Comparison of ENCODE assay signal across 8 cellular contexts in genomic region chr12:88553941-88554658, GRCh38. TPM values are rescaled to one million over a fixed set of nuclear protein-coding genes. Genes with fewer than 3 reads are reported as not detected.
A peak's percentile ranks its signal among the peaks of the same experiment; 100 is the strongest.
DNase-seq lines count a peak whose midpoint lies in the region; TF ChIP-seq lines count a peak whose summit lies in the region.

No MANE protein-coding gene starts in this region.

- H3K36me3 Mint-ChIP-seq in T-helper 2 cell treated with Interferon-gamma antibody and Interleukin-4, amounts not matched to agents 5 μg/mL and 100 μg/mL, for 36 hours (ENCODE audit: low read depth), result no peaks in the 10 kb centered on the region
- no peaks in the 10 kb centered on the region for H3K36me3 Mint-ChIP-seq in nephron progenitor cell (ENCODE audit: low read depth)

- no peak overlapping the region for H3K27ac Mint-ChIP-seq in T-helper 2 cell treated with Interferon-gamma antibody and Interleukin-4, amounts not matched to agents 5 μg/mL and 100 μg/mL, for 36 hours
- H3K27ac Mint-ChIP-seq in nephron progenitor cell, result no peak overlapping the region

- no peak overlapping the region for H3K4me3 Mint-ChIP-seq in T-helper 2 cell treated with Interferon-gamma antibody and Interleukin-4, amounts not matched to agents 5 μg/mL and 100 μg/mL, for 36 hours
- H3K4me3 Mint-ChIP-seq in nephron progenitor cell, result no peak overlapping the region

- no peaks in the 10 kb centered on the region for H3K27me3 Mint-ChIP-seq in T-helper 2 cell treated with Interferon-gamma antibody and Interleukin-4, amounts not matched to agents 5 μg/mL and 100 μg/mL, for 36 hours (ENCODE audit: low read depth)
- H3K27me3 Mint-ChIP-seq in nephron progenitor cell (ENCODE audit: low read depth, poor library complexity), result peaks cover 4% of the 10 kb centered on the region

- no peaks in the 10 kb centered on the region for H3K9me3 ChIP-seq in skeletal muscle satellite cell (replicated peaks; ENCODE audit: low read length)

- DNase-seq in HCEC 1CT (peak; percentile 81), NCI-H748 treated with DMSO at 0.1 percent for 48 hours (lab: John Stamatoyannopoulos, UW) (peak; percentile 94), fibroblast of peridontal ligament (ENCODE audit: extremely low read depth) (peak; percentile 90), NOMO-1 (lab: John Stamatoyannopoulos, UW; ENCODE audit: unreplicated experiment in 2 of 2) (no peak), T1000 (lab: John Stamatoyannopoulos, UW) (no peak), nephron progenitor cell (no peak)
- DNase-seq in T-helper 2 cell treated with Interferon-gamma antibody and Interleukin-4, amounts not matched to agents 5 μg/mL and 100 μg/mL, for 36 hours (ENCODE audit: low spot score), result no peak

- no peak for TF ChIP-seq CTCF in nephron progenitor cell (IDR thresholded peaks at IDR 0.05)

- H3K4me2 ChIP-seq in skeletal muscle satellite cell (ENCODE audit: low read length), result peak overlapping the region; percentile 55

- H3K9me3 Mint-ChIP-seq in T-helper 2 cell treated with Interferon-gamma antibody and Interleukin-4, amounts not matched to agents 5 μg/mL and 100 μg/mL, for 36 hours, result no peaks in the 10 kb centered on the region
- no peaks in the 10 kb centered on the region for H3K9me3 Mint-ChIP-seq in nephron progenitor cell

- no peaks in the 10 kb centered on the region for H3K27me3 ChIP-seq in skeletal muscle satellite cell (ENCODE audit: control insufficient read depth, insufficient read depth, low read length)

- H3K4me1 ChIP-seq in skeletal muscle satellite cell (ENCODE audit: control insufficient read depth, insufficient read depth, low read length), result peaks cover 25% of the 10 kb centered on the region

- H3K4me3 ChIP-seq in skeletal muscle satellite cell (ENCODE audit: low read length), result no peak overlapping the region

- H3K36me3 ChIP-seq in skeletal muscle satellite cell (ENCODE audit: insufficient read depth, low read length), result peaks cover 4% of the 10 kb centered on the region

- no peaks in the 10 kb centered on the region for H3K4me1 Mint-ChIP-seq in T-helper 2 cell treated with Interferon-gamma antibody and Interleukin-4, amounts not matched to agents 5 μg/mL and 100 μg/mL, for 36 hours (ENCODE audit: low read depth)
- H3K4me1 Mint-ChIP-seq in nephron progenitor cell, result peaks cover 52% of the 10 kb centered on the region

- peak overlapping the region; percentile 33 for H3K9ac ChIP-seq in skeletal muscle satellite cell (ENCODE audit: low read depth, low read length)

RNA-seq across cellular contexts. Expression of gene KITLG, which starts 26.2 kb away (rescaled TPM):
- total RNA-seq in skeletal muscle satellite cell (2012; rRNA removed), result 65.9 and 86.1 TPM in 2 replicates

Comparison
In these comparisons a context has a peak if more than half of its experiments do, and no peak if none do; other contexts are left out.
1. DNase-seq: peak in HCEC 1CT (single experiment), NCI-H748 treated with DMSO at 0.1 percent for 48 hours (single experiment) and fibroblast of peridontal ligament (single experiment); none in T-helper 2 cell treated with Interferon-gamma antibody and Interleukin-4, amounts not matched to agents 5 μg/mL and 100 μg/mL, for 36 hours (single experiment), NOMO-1 (0 of 2), T1000 (single experiment) and nephron progenitor cell (single experiment).